8 cellular contexts compared by ENCODE assay signal in genomic region chr20:35306931-35307517, GRCh38. TPM values are rescaled to one million over a fixed set of nuclear protein-coding genes. Genes with fewer than 3 reads are reported as not detected.
DNase-seq lines count a peak whose midpoint lies in the region; ATAC-seq and TF ChIP-seq lines count a peak whose summit lies in the region.

No MANE protein-coding gene starts in this region.

- no peaks in the 10 kb centered on the region for H3K9me3 ChIP-seq in SJSA1 (replicated peaks)
- no peaks in the 10 kb centered on the region for H3K9me3 ChIP-seq in left lung

- intact Hi-C loops in left lung (cut with DNase I) = no loop called here

- no peak overlapping the region for H3K4me3 ChIP-seq in SJSA1
- no peak overlapping the region for H3K4me3 ChIP-seq in left lung

- DNase-seq in DMS114 treated with DMSO at 0.1 percent for 48 hours (lab: John Stamatoyannopoulos, UW; ENCODE audit: unreplicated experiment) (peak; percentile 47), HuH-7 (ENCODE audit: low spot score) (peak; percentile 94), SJSA1 (ENCODE audit: low read depth in 1 of 2, low spot score in 2 of 2) (peak; percentile 71 to 83), chondrocyte (ENCODE audit: low spot score) (no peak), left lung (no peak), cerebellar nuclear complex (lab: John Stamatoyannopoulos, UW) (no peak)

- H3K9me3 Mint-ChIP-seq in chondrocyte (ENCODE audit: low read depth) = no peaks in the 10 kb centered on the region

- no peak overlapping the region for H3K4me3 Mint-ChIP-seq in chondrocyte (ENCODE audit: unreplicated experiment)

- ATAC-seq in left lung (peak; percentile 81), GM18870 (IDR thresholded peaks at IDR 0.05; ENCODE audit: unreplicated experiment) (no peak)

- peaks cover 90% of the 10 kb centered on the region for H3K4me1 Mint-ChIP-seq in chondrocyte (ENCODE audit: low read depth)

- no peaks in the 10 kb centered on the region for H3K36me3 Mint-ChIP-seq in chondrocyte (ENCODE audit: low read depth)

- H3K36me3 ChIP-seq in SJSA1 = peaks cover 9% of the 10 kb centered on the region; the same call in 1 of the 2 replicates
- no peaks in the 10 kb centered on the region for H3K36me3 ChIP-seq in left lung

- peaks cover 84% of the 10 kb centered on the region for H3K4me1 ChIP-seq in SJSA1 (replicated peaks)
- peaks cover 0 to 21% of the 10 kb centered on the region in 2 donors for H3K4me1 ChIP-seq in left lung

- H3K27me3 ChIP-seq in SJSA1 (replicated peaks) (no peaks in the 10 kb centered on the region), left lung (no peaks in the 10 kb centered on the region)

- TF ChIP-seq CTCF in chondrocyte (IDR thresholded peaks at IDR 0.05) = peak; percentile 83
- TF ChIP-seq CTCF in left lung (IDR thresholded peaks at IDR 0.05) = peak; percentile 63 to 64

- no peaks in the 10 kb centered on the region for H3K27me3 Mint-ChIP-seq in chondrocyte (ENCODE audit: low read depth)

- H3K27ac ChIP-seq in SJSA1 (peak overlapping the region; percentile 84), left lung (peak overlapping the region in 1 of 2 donors; percentile 13), temporal lobe (ENCODE audit: low read depth, low read length) (peak overlapping the region; percentile 12)

- peak overlapping the region; percentile 99 for H3K27ac Mint-ChIP-seq in chondrocyte (ENCODE audit: unreplicated experiment)

RNA-seq across cellular contexts. Expression of gene FAM83C, which starts 14.8 kb away (rescaled TPM):
- not detected in 2 replicates for total RNA-seq in SJSA1 (2014; rRNA removed; shearing (Covaris generic))
- total RNA-seq in chondrocyte (not detected in 3 replicates), left lung (not detected), temporal lobe (not detected)

RNA-seq across cellular contexts. Expression of gene EIF6, which starts 22.5 kb away (rescaled TPM):
- total RNA-seq in SJSA1 (2014; rRNA removed; shearing (Covaris generic)) = 118 and 155 TPM in 2 replicates
- total RNA-seq in chondrocyte (117 to 125 TPM (median 123 TPM) in 3 replicates), left lung (100 to 1,000 TPM in 1 of 2 donors, 10 to 100 TPM in 1; 96.9 to 110 TPM), temporal lobe (54.6 TPM)

RNA-seq across cellular contexts. Expression of gene MMP24OS, which starts 29.1 kb away (rescaled TPM):
- total RNA-seq in SJSA1 (2014; rRNA removed; shearing (Covaris generic)) = 18.5 and 19.1 TPM in 2 replicates
- total RNA-seq in chondrocyte (89.8 to 94.6 TPM (median 91.5 TPM) in 3 replicates), left lung (100 to 1,000 TPM in 1 of 2 donors, 10 to 100 TPM in 1; 75.7 to 109 TPM), temporal lobe (3.2 TPM)

Comparison
In these comparisons a context has a peak if more than half of its experiments do, and no peak if none do; other contexts are left out.
1. DNase-seq: peak in DMS114 treated with DMSO at 0.1 percent for 48 hours (single experiment), HuH-7 (single experiment) and SJSA1 (2 of 2); none in chondrocyte (single experiment), left lung (0 of 2) and cerebellar nuclear complex (0 of 2).